In genomic region chr11:6418958-6419611, GRCh38 we compare ENCODE assay signal across 8 cellular contexts. TPM values are rescaled to one million over a fixed set of nuclear protein-coding genes. Genes with fewer than 3 reads are reported as not detected.
A peak's percentile ranks its signal among the peaks of the same experiment; 100 is the strongest.
DNase-seq lines count a peak whose midpoint lies in the region; ATAC-seq, FAIRE-seq and TF ChIP-seq lines count a peak whose summit lies in the region.

TSS of gene APBB1 (minus strand) at chr11:6419094. CDS start at chr11:6411347, 7,747 bp downstream.

- intact Hi-C loops in spleen (cut with DNase I; ENCODE audit: low total_unique reads) = no loop called here

- no peak for ATAC-seq in HG03175 (IDR thresholded peaks at IDR 0.05; ENCODE audit: unreplicated experiment)

- DNase-seq in GM20000 (ENCODE audit: low spot score) = peak; percentile 86
- peak; percentile 31 for DNase-seq in NAMALWA (ENCODE audit: low spot score)
- peak; percentile 82 for DNase-seq in activated CD4-positive, CD25-positive, alpha-beta regulatory T cell treated with anti-CD3 and anti-CD28 coated beads, Interleukin-2, amount 50 U/mL, for 72 hours
- peak; percentile 74 for DNase-seq in central memory CD4-positive, alpha-beta T cell
- DNase-seq in spleen = peak; percentile 91

- no peak; the same call in 1 of the 2 replicates for TF ChIP-seq CTCF in C4-2B (conservative IDR thresholded peaks at IDR 0.05)
- no peak for TF ChIP-seq CTCF in GM20000 (IDR thresholded peaks at IDR 0.05; ENCODE audit: extremely low read depth, missing control alignments)
- TF ChIP-seq CTCF in spleen (IDR thresholded peaks at IDR 0.05 in 8 of 11, conservative IDR thresholded peaks at IDR 0.05 in 3 of 11) = peak in 2 of 11 experiments; percentile 7 to 23

- no peaks in the 10 kb centered on the region for H3K36me3 ChIP-seq in spleen

- peaks cover 0 to 22% (median 0%) of the 10 kb centered on the region in 7 donors for H3K27me3 ChIP-seq in spleen (replicated peaks in 1 of 7)

- peaks cover 4 to 58% (median 46%) of the 10 kb centered on the region in 6 donors for H3K4me1 ChIP-seq in spleen

- FAIRE-seq in islet of Langerhans (lab: Jason Lieb, UNC) = peak; percentile 73

- 0 to 1% (median 0%) methylated on average over 24 to 79 of the region's 79 CpGs for WGBS in spleen, 5 donors

- peak within 1 kb of the TSS; percentile 83 to 95 (median 88) for H3K4me3 ChIP-seq in spleen

- H3K27ac ChIP-seq in C4-2B (peak within 1 kb of the TSS; percentile 58), spleen (peak within 1 kb of the TSS; percentile 87 to 92 (median 89))

- no peak for TF ChIP-seq POLR2A in spleen (IDR thresholded peaks at IDR 0.05)

- H3K9me3 ChIP-seq in spleen = no peaks in the 10 kb centered on the region

RNA-seq across cellular contexts. Expression of gene APBB1, which starts in this region (rescaled TPM):
- 10 to 100 TPM; 23.5 to 42.4 (median 27.3) TPM for total RNA-seq in spleen
- polyA plus RNA-seq in spleen = 10 to 100 TPM; 18.6 to 25.9 (median 22.2) TPM

Comparison
In these comparisons a context has a peak if more than half of its experiments do, and no peak if none do; other contexts are left out.
1. DNase-seq: peak in every context shown above with its lines; median percentile 91 in spleen; 86 in GM20000; 82 in activated CD4-positive, CD25-positive, alpha-beta regulatory T cell treated with anti-CD3 and anti-CD28 coated beads, Interleukin-2, amount 50 U/mL, for 72 hours; 74 in central memory CD4-positive, alpha-beta T cell; 31 in NAMALWA.